ENCODE assay signal across 26 cellular contexts in the genomic region with DNA sequence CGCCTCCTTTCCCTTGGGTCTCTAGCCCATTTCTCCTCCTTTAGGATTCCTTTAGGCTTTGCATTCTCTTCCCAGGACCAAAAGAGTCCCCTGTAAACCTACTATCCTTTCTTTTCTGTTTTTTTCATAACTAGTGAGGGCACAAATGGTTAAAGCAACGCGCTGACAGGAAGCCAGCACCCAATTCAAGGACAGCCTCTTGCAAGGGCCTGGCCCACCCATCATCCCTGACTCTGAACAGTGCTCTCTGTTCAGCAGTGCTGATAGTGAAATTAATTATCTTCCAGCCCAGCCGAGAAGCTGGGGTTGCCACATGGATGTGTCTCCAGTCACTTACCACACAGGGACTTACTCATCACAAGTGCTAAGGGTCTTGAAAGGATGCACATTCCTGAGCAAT. TPM values are rescaled to one million over a fixed set of nuclear protein-coding genes. Genes with fewer than 3 reads are reported as not detected.
DNase-seq lines count a peak whose midpoint lies in the region; ATAC-seq and TF ChIP-seq lines count a peak whose summit lies in the region.
"Had no signal": no experiment of that assay in that cellular context is flagged by ENCODE, and none has a peak within 500 bp of the region (broad histone marks: within the 10 kb centered on the region; RNA-seq: fewer than 3 reads in every experiment).

No MANE protein-coding gene starts in this region.

- H2AFZ ChIP-seq in hepatocyte (no peak overlapping the region), neural progenitor cell (replicated peaks) (no peak overlapping the region), OCI-LY7 (ENCODE audit: low read length) (no peak overlapping the region)

- peaks cover 8% of the 10 kb centered on the region for H3F3A ChIP-seq in neural progenitor cell (ENCODE audit: low read depth)

- H3K27me3 Mint-ChIP-seq in Caco-2 (ENCODE audit: insufficient read depth, unreplicated experiment) (no peaks in the 10 kb centered on the region), WTC11 (ENCODE audit: low read depth) (no peaks in the 10 kb centered on the region), neural progenitor cell (ENCODE audit: insufficient read depth, low read depth) (peaks cover 6% of the 10 kb centered on the region)

- TF ChIP-seq CTCF in Caco-2 (IDR thresholded peaks at IDR 0.05; ENCODE audit: insufficient read depth in 1 of 2, low read depth in 1 of 2, low read length in 1 of 2, severe bottlenecking in 1 of 2, unreplicated experiment in 1 of 2) (no peak), WTC11 (IDR thresholded peaks at IDR 0.05) (no peak), hepatocyte (IDR thresholded peaks at IDR 0.05; ENCODE audit: poor library complexity) (no peak), neural progenitor cell (IDR thresholded peaks at IDR 0.05) (no peak), OCI-LY7 (conservative IDR thresholded peaks at IDR 0.05; ENCODE audit: low read length) (no peak)

- 0 out of 2 replicates have a peak, but pooled peaks cover 5% of the 10 kb centered on the region for H3K9me3 ChIP-seq in Caco-2
- no peaks in the 10 kb centered on the region for H3K9me3 ChIP-seq in hepatocyte (ENCODE audit: low read depth)
- H3K9me3 ChIP-seq in neural progenitor cell (ENCODE audit: low read depth) = no peaks in the 10 kb centered on the region
- no peaks in the 10 kb centered on the region for H3K9me3 ChIP-seq in OCI-LY7 (ENCODE audit: low read length)
- H3K9me3 ChIP-seq: BE2C, Peyer's patch had no signal

- H3K4me3 ChIP-seq in Caco-2 (ENCODE audit: low read depth, low read length) = no peak overlapping the region
- no peak overlapping the region for H3K4me3 ChIP-seq in hepatocyte
- H3K4me3 ChIP-seq in neural progenitor cell = no peak overlapping the region
- H3K4me3 ChIP-seq in OCI-LY7 (ENCODE audit: low read depth, low read length, poor library complexity, severe bottlenecking) = no peak overlapping the region
- H3K4me3 ChIP-seq: Peyer's patch had no signal

- H3K9me3 Mint-ChIP-seq in Caco-2 (ENCODE audit: unreplicated experiment) (peaks cover 8% of the 10 kb centered on the region), WTC11 (peaks cover 5% of the 10 kb centered on the region; the same call in 1 of the 2 replicates), neural progenitor cell (peaks cover 4% of the 10 kb centered on the region)
- H3K9me3 Mint-ChIP-seq: CD8-positive, alpha-beta memory T cell had no signal

- ATAC-seq in WTC11 (no peak), GM21717 (IDR thresholded peaks at IDR 0.05; ENCODE audit: unreplicated experiment) (no peak), left cardiac atrium (no peak)
- ATAC-seq: HCT116 had no signal

- DNase-seq in Caco-2 (no peak), WTC11 (ENCODE audit: low spot score) (no peak), hepatocyte (ENCODE audit: low spot score) (no peak), neural progenitor cell (ENCODE audit: low spot score) (no peak), OCI-LY7 (ENCODE audit: low spot score) (no peak), left cardiac atrium (no peak)
- DNase-seq: 8988T; ACHN; BE2C; Calu3; CD8-positive, alpha-beta memory T cell; DMS79 treated with DMSO at 0.1 percent for 48 hours; GF-D8; IMR-90; MM.1S; NCI-H1417; NCI-H1694; NCI-H2029 treated with DMSO at 0.1 percent for 48 hours; NCI-H2227 treated with DMSO at 0.1 percent for 48 hours; NCI-H526 treated with DMSO at 0.1 percent for 48 hours; Peyer's patch; SHP77 treated with DMSO at 0.1 percent for 48 hours had no signal

- peak overlapping the region; percentile 93 for H3K27ac Mint-ChIP-seq in Caco-2 (ENCODE audit: unreplicated experiment)
- peak overlapping the region; percentile 33; the same call in 1 of the 2 replicates for H3K27ac Mint-ChIP-seq in WTC11
- no peak overlapping the region for H3K27ac Mint-ChIP-seq in neural progenitor cell

- H3K9me2 ChIP-seq in hepatocyte (replicated peaks; ENCODE audit: insufficient read depth) (no peaks in the 10 kb centered on the region), OCI-LY7 (ENCODE audit: insufficient read depth, low read length) (no peaks in the 10 kb centered on the region)

- H3K36me3 Mint-ChIP-seq in Caco-2 (ENCODE audit: insufficient read depth, unreplicated experiment) = peaks cover 15% of the 10 kb centered on the region
- no peaks in the 10 kb centered on the region for H3K36me3 Mint-ChIP-seq in WTC11
- H3K36me3 Mint-ChIP-seq in neural progenitor cell = no peaks in the 10 kb centered on the region
- H3K36me3 Mint-ChIP-seq: CD14-positive monocyte had no signal

- WGBS in hepatocyte (ENCODE audit: low lambda C conversion rate, missing lambda C conversion rate) = 81% methylated on average over 4 of the region's 4 CpGs

- no peaks in the 10 kb centered on the region for H3K79me2 ChIP-seq in hepatocyte
- H3K79me2 ChIP-seq in neural progenitor cell (ENCODE audit: low read depth) = no peaks in the 10 kb centered on the region
- no peaks in the 10 kb centered on the region for H3K79me2 ChIP-seq in OCI-LY7 (ENCODE audit: insufficient read depth, low read depth, low read length)

- no TSS peak for BruUV-seq in Caco-2 (replicated peaks; lab: Mats Ljungman, UMichigan)
- BruUV-seq in OCI-LY7 (replicated peaks; lab: Mats Ljungman, UMichigan) = no TSS peak

- no peak overlapping the region for H3K9ac ChIP-seq in neural progenitor cell
- H3K9ac ChIP-seq: KMS-11 had no signal

- peaks cover 39% of the 10 kb centered on the region for H3K4me1 ChIP-seq in Caco-2
- H3K4me1 ChIP-seq in hepatocyte (ENCODE audit: insufficient read depth) = peaks cover 6% of the 10 kb centered on the region
- H3K4me1 ChIP-seq in neural progenitor cell = peaks cover 11% of the 10 kb centered on the region
- no peaks in the 10 kb centered on the region for H3K4me1 ChIP-seq in OCI-LY7 (ENCODE audit: insufficient read depth, low read length, poor library complexity, severe bottlenecking)
- H3K4me1 ChIP-seq: BE2C had no signal

- H3K4me1 Mint-ChIP-seq in Caco-2 (ENCODE audit: low read depth, unreplicated experiment) = peaks cover 45% of the 10 kb centered on the region
- H3K4me1 Mint-ChIP-seq in WTC11 = 0 out of 2 replicates have a peak, but pooled peaks cover 8% of the 10 kb centered on the region
- peaks cover 6% of the 10 kb centered on the region for H3K4me1 Mint-ChIP-seq in neural progenitor cell
- H3K4me1 Mint-ChIP-seq: CD14-positive monocyte; CD8-positive, alpha-beta memory T cell had no signal

- peak overlapping the region; percentile 53 for H3K4me2 ChIP-seq in hepatocyte
- no peak overlapping the region for H3K4me2 ChIP-seq in neural progenitor cell
- no peak overlapping the region for H3K4me2 ChIP-seq in OCI-LY7 (ENCODE audit: low read length)
- H3K4me2 ChIP-seq: KMS-11 had no signal

- H4K20me1 ChIP-seq in hepatocyte (ENCODE audit: insufficient read depth, poor library complexity, severe bottlenecking) (no peaks in the 10 kb centered on the region), neural progenitor cell (ENCODE audit: low read depth) (no peaks in the 10 kb centered on the region), OCI-LY7 (ENCODE audit: insufficient read depth, low read length) (no peaks in the 10 kb centered on the region)

- H3K27ac ChIP-seq in hepatocyte (peak overlapping the region; percentile 49), neural progenitor cell (peak overlapping the region; percentile 20), OCI-LY7 (ENCODE audit: low read depth, low read length, poor library complexity, severe bottlenecking) (no peak overlapping the region)
- H3K27ac ChIP-seq: KMS-11 had no signal

- H3K36me3 ChIP-seq in Caco-2 (ENCODE audit: control insufficient read depth, insufficient read depth, low read length) = no peaks in the 10 kb centered on the region
- H3K36me3 ChIP-seq in hepatocyte (replicated peaks; ENCODE audit: insufficient read depth, low read depth) = no peaks in the 10 kb centered on the region
- no peaks in the 10 kb centered on the region for H3K36me3 ChIP-seq in neural progenitor cell
- no peaks in the 10 kb centered on the region for H3K36me3 ChIP-seq in OCI-LY7 (ENCODE audit: insufficient read depth, low read length)
- H3K36me3 ChIP-seq: BE2C, Peyer's patch had no signal

- no peaks in the 10 kb centered on the region for H3K27me3 ChIP-seq in Caco-2 (replicated peaks; ENCODE audit: control insufficient read depth, insufficient read depth, low read length)
- no peaks in the 10 kb centered on the region for H3K27me3 ChIP-seq in hepatocyte
- no peaks in the 10 kb centered on the region for H3K27me3 ChIP-seq in neural progenitor cell
- H3K27me3 ChIP-seq: Peyer's patch had no signal

- CTCF ChIA-PET in Caco-2 (lab: Charles Lee) = no interaction called here
- CTCF ChIA-PET in WTC11 (lab: Charles Lee) = no interaction called here
- CTCF ChIA-PET in OCI-LY7 (lab: Charles Lee; ENCODE audit: unreplicated experiment) = no interaction called here

- intact Hi-C loops in Caco-2 (cut with micrococcal nuclease; ENCODE audit: unreplicated experiment) (no loop called here), OCI-LY7 (cut with micrococcal nuclease; ENCODE audit: unreplicated experiment) (no loop called here), left cardiac atrium (cut with DNase I) (no loop called here)

- POLR2A ChIA-PET in Caco-2 (lab: Charles Lee) (interaction anchor here (0.8 kb wide), 1 partner anchor 37 kb away, joined by 3 read pairs; no protein-coding TSS in a partner anchor), WTC11 (lab: Charles Lee) (no interaction called here), OCI-LY7 (lab: Charles Lee) (no interaction called here)

- peak overlapping the region; percentile 4 for H3K4me3 Mint-ChIP-seq in Caco-2 (ENCODE audit: unreplicated experiment)
- no peak overlapping the region for H3K4me3 Mint-ChIP-seq in WTC11
- no peak overlapping the region for H3K4me3 Mint-ChIP-seq in neural progenitor cell
- H3K4me3 Mint-ChIP-seq: CD14-positive monocyte; CD8-positive, alpha-beta memory T cell had no signal

TF ChIP-seq in WTC11, 78 proteins besides CTCF, POLR2A, EP300 and RAD21 (continues in another document):
- TF ChIP-seq, protein P1, sequence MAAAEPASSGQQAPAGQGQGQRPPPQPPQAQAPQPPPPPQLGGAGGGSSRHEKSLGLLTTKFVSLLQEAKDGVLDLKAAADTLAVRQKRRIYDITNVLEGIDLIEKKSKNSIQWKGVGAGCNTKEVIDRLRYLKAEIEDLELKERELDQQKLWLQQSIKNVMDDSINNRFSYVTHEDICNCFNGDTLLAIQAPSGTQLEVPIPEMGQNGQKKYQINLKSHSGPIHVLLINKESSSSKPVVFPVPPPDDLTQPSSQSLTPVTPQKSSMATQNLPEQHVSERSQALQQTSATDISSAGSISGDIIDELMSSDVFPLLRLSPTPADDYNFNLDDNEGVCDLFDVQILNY (CRISPR knock-in tag; IDR thresholded peaks at IDR 0.05) = no peak
- TF ChIP-seq SP1 (CRISPR knock-in tag; conservative IDR thresholded peaks at IDR 0.05) (no peak), ELF4 (CRISPR knock-in tag; IDR thresholded peaks at IDR 0.05; ENCODE audit: low read depth) (no peak)

RNA-seq across cellular contexts. Expression of a gene that starts 38.3 kb away (rescaled TPM):
- total RNA-seq in Caco-2 (2022) (24.1 and 26.0 TPM in 2 replicates), WTC11 (2021) (0.55 to 1.3 TPM (median 0.61 TPM) in 3 replicates), hepatocyte (1.4 and 2.3 TPM in 2 replicates), neural progenitor cell (ENCODE audit: low replicate concordance) (3.0 and 3.3 TPM in 2 replicates), OCI-LY7 (2022) (3.6 and 3.9 TPM in 2 replicates), left cardiac atrium (under 1 TPM; 0.56 to 0.76 TPM)
- polyA plus RNA-seq in hepatocyte = 2.9 and 6.7 TPM in 2 replicates
- 3.2 and 3.8 TPM in 2 replicates for total RNA-seq in OCI-LY7 (2014; rRNA removed; shearing (Covaris generic))
